ENCODE assay signal across 15 cellular contexts in genomic region chr9:34576943-34577634, GRCh38. TPM values are rescaled to one million over a fixed set of nuclear protein-coding genes. Genes with fewer than 3 reads are reported as not detected.
A peak's percentile ranks its signal among the peaks of the same experiment; 100 is the strongest.
DNase-seq lines count a peak whose midpoint lies in the region; ATAC-seq and TF ChIP-seq lines count a peak whose summit lies in the region.
"Had no signal": no experiment of that assay in that cellular context is flagged by ENCODE, and none has a peak within 500 bp of the region (broad histone marks: within the 10 kb centered on the region; RNA-seq: fewer than 3 reads in every experiment).

No MANE protein-coding gene starts in this region.

- H3K36me3 ChIP-seq in CD4-positive, CD25-positive, alpha-beta regulatory T cell (ENCODE audit: control insufficient read depth, insufficient read depth, low read length), result no peaks in the 10 kb centered on the region
- H3K36me3 ChIP-seq in HUES48 (ENCODE audit: control insufficient read depth, insufficient read depth, low read length), result no peaks in the 10 kb centered on the region

- H3K4me1 ChIP-seq in CD4-positive, CD25-positive, alpha-beta regulatory T cell (ENCODE audit: control insufficient read depth, insufficient read depth, low read length, poor library complexity, severe bottlenecking), result peaks cover 11% of the 10 kb centered on the region
- peaks cover 34% of the 10 kb centered on the region for H3K4me1 ChIP-seq in HUES48 (ENCODE audit: control insufficient read depth, insufficient read depth, low read length)

- H3K4me1 Mint-ChIP-seq in CD4-positive, CD25-positive, alpha-beta regulatory T cell, result peaks cover 0 to 16% (median 3%) of the 10 kb centered on the region in 4 donors
- peaks cover 0 to 8% of the 10 kb centered on the region in 2 donors for H3K4me1 Mint-ChIP-seq in natural killer cell

- no peak overlapping the region for H3K27ac ChIP-seq in CD4-positive, CD25-positive, alpha-beta regulatory T cell (ENCODE audit: insufficient read depth, low read length, poor library complexity, severe bottlenecking)
- peak overlapping the region; percentile 46 for H3K27ac ChIP-seq in HUES48 (ENCODE audit: low read depth, low read length)

- TF ChIP-seq CTCF in natural killer cell (IDR thresholded peaks at IDR 0.05), result no peak

- H3K27ac Mint-ChIP-seq in CD4-positive, CD25-positive, alpha-beta regulatory T cell, result no peak overlapping the region
- H3K27ac Mint-ChIP-seq in natural killer cell, result no peak overlapping the region
- H3K27ac Mint-ChIP-seq: activated naive CD4-positive, alpha-beta T cell treated with anti-CD3 and anti-CD28 coated beads, Interleukin-2, amount 50 U/mL, for 72 hours had no signal

- H3K27me3 Mint-ChIP-seq in CD4-positive, CD25-positive, alpha-beta regulatory T cell, result peaks cover 71% of the 10 kb centered on the region
- H3K27me3 Mint-ChIP-seq in natural killer cell (ENCODE audit: low read depth in 2 of 2), result peaks cover 47 to 60% of the 10 kb centered on the region in 2 donors

- DNase-seq in CD4-positive, CD25-positive, alpha-beta regulatory T cell, result no peak
- DNase-seq in ecto neural progenitor cell (ENCODE audit: low spot score), result peak; percentile 75
- DNase-seq in natural killer cell, result no peak
- no peak for DNase-seq in midbrain (lab: John Stamatoyannopoulos, UW)
- DNase-seq in activated CD4-positive, CD25-positive, alpha-beta regulatory T cell (lab: John Stamatoyannopoulos, UW), result no peak
- DNase-seq in putamen (ENCODE audit: low spot score), result no peak
- DNase-seq: effector CD8-positive, alpha-beta T cell; GDM1; KBM-7; NCI-H2029 had no signal

- peaks cover 21% of the 10 kb centered on the region for H3K27me3 ChIP-seq in CD4-positive, CD25-positive, alpha-beta regulatory T cell (ENCODE audit: control insufficient read depth, insufficient read depth, low read length)
- peaks cover 69% of the 10 kb centered on the region for H3K27me3 ChIP-seq in HUES48 (ENCODE audit: control insufficient read depth, insufficient read depth, low read length)

- no peak overlapping the region for H3K4me3 ChIP-seq in CD4-positive, CD25-positive, alpha-beta regulatory T cell (ENCODE audit: low read depth, low read length)
- peak overlapping the region; percentile 28 for H3K4me3 ChIP-seq in HUES48 (ENCODE audit: low read depth, low read length)

- intact Hi-C loops in natural killer cell (cut with micrococcal nuclease), result no loop called here

- H3K9ac ChIP-seq in HUES48 (ENCODE audit: low read depth, low read length), result no peak overlapping the region

- no peak for ATAC-seq in CD4-positive, CD25-positive, alpha-beta regulatory T cell (ENCODE audit: low read depth in 2 of 2)
- no peak for ATAC-seq in natural killer cell
- no peak for ATAC-seq in HG03196 (IDR thresholded peaks at IDR 0.05; ENCODE audit: unreplicated experiment)
- ATAC-seq: left lobe of liver had no signal

- H3K9me3 Mint-ChIP-seq in CD4-positive, CD25-positive, alpha-beta regulatory T cell, result peaks cover 0 to 3% (median 0%) of the 10 kb centered on the region in 7 donors
- no peaks in the 10 kb centered on the region for H3K9me3 Mint-ChIP-seq in natural killer cell
- H3K9me3 Mint-ChIP-seq: activated naive CD4-positive, alpha-beta T cell treated with anti-CD3 and anti-CD28 coated beads, Interleukin-2, amount 50 U/mL, for 72 hours had no signal

- no peaks in the 10 kb centered on the region for H3K9me3 ChIP-seq in CD4-positive, CD25-positive, alpha-beta regulatory T cell (ENCODE audit: control insufficient read depth in 2 of 2, low read length in 2 of 2)
- no peaks in the 10 kb centered on the region for H3K9me3 ChIP-seq in HUES48 (ENCODE audit: control insufficient read depth, insufficient read depth, low read length)

- H3K4me3 Mint-ChIP-seq in CD4-positive, CD25-positive, alpha-beta regulatory T cell, result peak overlapping the region in 3 of 4 donors; percentile 28 to 65 (median 36)
- H3K4me3 Mint-ChIP-seq in natural killer cell, result peak overlapping the region; percentile 63

- peaks cover 5% of the 10 kb centered on the region for H3K36me3 Mint-ChIP-seq in CD4-positive, CD25-positive, alpha-beta regulatory T cell
- no peaks in the 10 kb centered on the region for H3K36me3 Mint-ChIP-seq in natural killer cell
- H3K36me3 Mint-ChIP-seq: activated naive CD4-positive, alpha-beta T cell treated with anti-CD3 and anti-CD28 coated beads, Interleukin-2, amount 50 U/mL, for 72 hours had no signal

RNA-seq across cellular contexts. Expression of gene CNTFR, which starts 12.4 kb away (rescaled TPM):
- not detected for total RNA-seq in CD4-positive, CD25-positive, alpha-beta regulatory T cell
- not detected for polyA plus RNA-seq in CD4-positive, CD25-positive, alpha-beta regulatory T cell
- total RNA-seq in natural killer cell, result not detected
- total RNA-seq: pulmonary artery endothelial cell had no signal

RNA-seq across cellular contexts. Expression of gene RPP25L, which starts 34.8 kb away (rescaled TPM):
- total RNA-seq in CD4-positive, CD25-positive, alpha-beta regulatory T cell, result 6.7 TPM
- 10 to 100 TPM; 63.4 to 80.0 (median 68.5) TPM for polyA plus RNA-seq in CD4-positive, CD25-positive, alpha-beta regulatory T cell
- 10 to 100 TPM in 1 of 3 donors, 1 to 10 TPM in 2; 9.3 to 15.0 (median 9.8) TPM for total RNA-seq in natural killer cell

RNA-seq across cellular contexts. Expression of gene DCTN3, which starts 43.2 kb away (rescaled TPM):
- total RNA-seq in CD4-positive, CD25-positive, alpha-beta regulatory T cell, result 80.4 TPM
- 100 to 1,000 TPM; 152 to 202 (median 171) TPM for polyA plus RNA-seq in CD4-positive, CD25-positive, alpha-beta regulatory T cell
- total RNA-seq in natural killer cell, result 100 to 1,000 TPM; 135 to 171 (median 147) TPM

RNA-seq across cellular contexts. Expression of gene ARID3C, which starts 51.8 kb away (rescaled TPM):
- total RNA-seq in CD4-positive, CD25-positive, alpha-beta regulatory T cell, result not detected
- not detected for polyA plus RNA-seq in CD4-positive, CD25-positive, alpha-beta regulatory T cell
- under 1 TPM in 2 of 3 donors, not detected in 1; 0.24 to 0.77 TPM for total RNA-seq in natural killer cell

RNA-seq across cellular contexts. Expression of gene ENHO, which starts 54.3 kb away (rescaled TPM):
- 0.37 TPM for total RNA-seq in CD4-positive, CD25-positive, alpha-beta regulatory T cell
- polyA plus RNA-seq in CD4-positive, CD25-positive, alpha-beta regulatory T cell, result under 1 TPM in 1 of 4 donors, not detected in 3; 0.16 TPM
- total RNA-seq in natural killer cell, result 1 to 10 TPM in 1 of 3 donors, under 1 TPM in 1, not detected in 1; 0.34 to 1.7 TPM
